Comparison of ENCODE assay signal across 1 cellular context in genomic region chr13:86567119-86567518, GRCh38.
TF ChIP-seq lines count a peak whose summit lies in the region.

No MANE protein-coding gene starts in this region.

TF ChIP-seq in WTC11, 78 proteins besides CTCF, POLR2A, EP300 and RAD21 (continued from another document):
- TF ChIP-seq ARID4B (CRISPR knock-in tag; IDR thresholded peaks at IDR 0.05; ENCODE audit: borderline replicate concordance) = no peak
- no peak for TF ChIP-seq ZSCAN18 (CRISPR knock-in tag; IDR thresholded peaks at IDR 0.05)
- TF ChIP-seq ZNF232 (CRISPR knock-in tag; IDR thresholded peaks at IDR 0.05) = no peak
TF ChIP-seq in WTC11: peak in this region for 0.
